ENCODE assay signal across 8 cellular contexts in genomic region chr12:68612245-68612644, GRCh38. TPM values are rescaled to one million over a fixed set of nuclear protein-coding genes. Genes with fewer than 3 reads are reported as not detected.
DNase-seq lines count a peak whose midpoint lies in the region; ATAC-seq and TF ChIP-seq lines count a peak whose summit lies in the region.

No MANE protein-coding gene starts in this region.

- peak; percentile 48 for DNase-seq in EH (ENCODE audit: low read depth)
- no peak for DNase-seq in Peyer's patch
- DNase-seq in endothelial cell (ENCODE audit: low spot score): no peak
- no peak for DNase-seq in NCI-H446 (lab: John Stamatoyannopoulos, UW)

- peak overlapping the region; percentile 89 for H3K4me2 ChIP-seq in parathyroid adenoma (ENCODE audit: low read length)

- H3K36me3 Mint-ChIP-seq in endothelial cell (ENCODE audit: low read depth, unreplicated experiment): peaks cover 17% of the 10 kb centered on the region

- TF ChIP-seq POLR2A in Peyer's patch (IDR thresholded peaks at IDR 0.05): peak in 1 of 2 donors; percentile 16

- peaks cover 47% of the 10 kb centered on the region for H3K79me2 ChIP-seq in parathyroid adenoma

- H3K4me1 Mint-ChIP-seq in endothelial cell (ENCODE audit: unreplicated experiment): peaks cover 48% of the 10 kb centered on the region

- H3K27me3 ChIP-seq in Peyer's patch (no peaks in the 10 kb centered on the region), parathyroid adenoma (ENCODE audit: control insufficient read depth, insufficient read depth, low read length) (no peaks in the 10 kb centered on the region)

- peaks cover 0 to 45% (median 7%) of the 10 kb centered on the region in 4 donors for H3K4me1 ChIP-seq in Peyer's patch
- peaks cover 14% of the 10 kb centered on the region for H3K4me1 ChIP-seq in parathyroid adenoma

- no peaks in the 10 kb centered on the region for H3K9me3 Mint-ChIP-seq in endothelial cell (ENCODE audit: unreplicated experiment)

- H3K4me3 ChIP-seq in Peyer's patch: peak overlapping the region; percentile 60 to 83 (median 78)
- H3K4me3 ChIP-seq in parathyroid adenoma (ENCODE audit: low read depth, low read length): peak overlapping the region; percentile 78

- H2AFZ ChIP-seq in parathyroid adenoma: no peak overlapping the region

- ATAC-seq in HG03095 (IDR thresholded peaks at IDR 0.05; ENCODE audit: unreplicated experiment) (no peak), GM19328 (IDR thresholded peaks at IDR 0.05; ENCODE audit: unreplicated experiment) (no peak), HG03439 (IDR thresholded peaks at IDR 0.05; ENCODE audit: unreplicated experiment) (no peak)

- H3K27ac ChIP-seq in Peyer's patch (peak overlapping the region; percentile 96 to 100 (median 97)), parathyroid adenoma (peak overlapping the region; percentile 98)

- H3K9me3 ChIP-seq in Peyer's patch (no peaks in the 10 kb centered on the region), parathyroid adenoma (ENCODE audit: control insufficient read depth, low read length) (no peaks in the 10 kb centered on the region)

- TF ChIP-seq CTCF in Peyer's patch (IDR thresholded peaks at IDR 0.05): no peak
- no peak for TF ChIP-seq CTCF in endothelial cell (IDR thresholded peaks at IDR 0.05; ENCODE audit: unreplicated experiment)
- TF ChIP-seq CTCF in parathyroid adenoma (IDR thresholded peaks at IDR 0.05): no peak

- peak overlapping the region; percentile 8 for H3K9ac ChIP-seq in parathyroid adenoma

- H3K4me3 Mint-ChIP-seq in endothelial cell (ENCODE audit: unreplicated experiment): peak overlapping the region; percentile 97

- peaks cover 8% of the 10 kb centered on the region for H3K27me3 Mint-ChIP-seq in endothelial cell (ENCODE audit: unreplicated experiment)

- H3K36me3 ChIP-seq in Peyer's patch: no peaks in the 10 kb centered on the region
- no peaks in the 10 kb centered on the region for H3K36me3 ChIP-seq in parathyroid adenoma (ENCODE audit: control insufficient read depth, insufficient read depth, low read length)

- peak overlapping the region; percentile 97 for H3K27ac Mint-ChIP-seq in endothelial cell (ENCODE audit: unreplicated experiment)

RNA-seq across cellular contexts. Expression of gene RAP1B, which starts 1.5 kb away (rescaled TPM):
- total RNA-seq in Peyer's patch: 100 to 1,000 TPM; 123 to 210 (median 140) TPM
- total RNA-seq in endothelial cell (ENCODE audit: unreplicated experiment): 206 TPM
